15 cellular contexts compared by ENCODE assay signal in the genomic region with DNA sequence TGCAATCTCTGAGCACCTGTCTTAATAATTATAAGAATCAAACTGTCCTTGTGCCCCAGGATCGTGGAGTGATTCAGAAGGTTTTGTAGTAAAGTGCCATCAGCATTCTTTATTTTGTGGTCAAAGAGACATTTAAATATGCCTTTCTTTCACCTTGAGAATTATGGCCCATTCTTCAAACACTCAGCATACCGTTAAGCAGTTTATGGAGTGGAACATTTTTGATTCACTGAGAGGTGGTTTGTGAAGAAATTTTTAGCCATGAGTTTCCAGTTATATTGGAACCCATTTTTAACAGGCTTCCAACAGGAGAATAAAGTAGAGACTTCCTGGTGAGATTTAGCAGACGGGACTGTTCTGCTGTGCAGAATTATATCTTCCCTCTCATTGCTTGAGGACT. TPM values are rescaled to one million over a fixed set of nuclear protein-coding genes. Genes with fewer than 3 reads are reported as not detected.
DNase-seq lines count a peak whose midpoint lies in the region; ATAC-seq lines count a peak whose summit lies in the region.
"Had no signal": no experiment of that assay in that cellular context is flagged by ENCODE, and none has a peak within 500 bp of the region (broad histone marks: within the 10 kb centered on the region; RNA-seq: fewer than 3 reads in every experiment).

No MANE protein-coding gene starts in this region.

- peak; percentile 11 for DNase-seq in DMS53 (lab: John Stamatoyannopoulos, UW)
- DNase-seq in DMS53 treated with DMSO at 0.1 percent for 48 hours (lab: John Stamatoyannopoulos, UW; ENCODE audit: unreplicated experiment), result no peak
- peak; percentile 23 for DNase-seq in M059J (ENCODE audit: low read depth)
- peak; percentile 51 for DNase-seq in left kidney (ENCODE audit: low read depth, low spot score)
- DNase-seq in renal cortical epithelial cell (ENCODE audit: low read depth), result peak; percentile 79
- DNase-seq in NCI-H526 treated with DMSO at 0.1 percent for 48 hours (lab: John Stamatoyannopoulos, UW), result no peak
- DNase-seq: Calu3; CD4-positive, CD25-positive, alpha-beta regulatory T cell; DMS 273 treated with DMSO at 0.1 percent for 48 hours; DMS79 treated with DMSO at 0.1 percent for 48 hours; EL; GOT3; H9 had no signal

- no peak for ATAC-seq in GM21528 (IDR thresholded peaks at IDR 0.05; ENCODE audit: low FRiP score, unreplicated experiment)
- ATAC-seq: K562 had no signal

RNA-seq across cellular contexts. Expression of a gene that starts 41.9 kb away (rescaled TPM):
- 18.9 and 20.6 TPM in 2 replicates for total RNA-seq in M059J (2014; rRNA removed; shearing (Covaris generic))
- 18.6 and 19.9 TPM in 2 replicates for total RNA-seq in renal cortical epithelial cell

Comparison
In these comparisons a context has a peak if more than half of its experiments do, and no peak if none do; other contexts are left out.
1. DNase-seq: peak in DMS53 (single experiment), M059J (single experiment), left kidney (single experiment) and renal cortical epithelial cell (single experiment); none in DMS53 treated with DMSO at 0.1 percent for 48 hours (single experiment) and NCI-H526 treated with DMSO at 0.1 percent for 48 hours (single experiment).